In genomic region chr6:90350689-90351554, GRCh38 we compare ENCODE assay signal across 10 cellular contexts. TPM values are rescaled to one million over a fixed set of nuclear protein-coding genes. Genes with fewer than 3 reads are reported as not detected.
DNase-seq lines count a peak whose midpoint lies in the region; ATAC-seq, FAIRE-seq and TF ChIP-seq lines count a peak whose summit lies in the region.
"Had no signal": no experiment of that assay in that cellular context is flagged by ENCODE, and none has a peak within 500 bp of the region (broad histone marks: within the 10 kb centered on the region; RNA-seq: fewer than 3 reads in every experiment).

No MANE protein-coding gene starts in this region.

- in situ Hi-C loops in HepG2 (cut with HindIII; ENCODE audit: extremely low pct_ligation_motif_present, low pct_unique_long_range_greater_than_20kb): no loop called here

- H3K27me3 Mint-ChIP-seq in activated CD8-positive, alpha-beta T cell treated with anti-CD3 and anti-CD28 coated beads for 36 hours: no peaks in the 10 kb centered on the region
- H3K27me3 Mint-ChIP-seq in type B pancreatic cell: peaks cover 27% of the 10 kb centered on the region

- H4K20me1 ChIP-seq in BLaER1: no peaks in the 10 kb centered on the region
- no peaks in the 10 kb centered on the region for H4K20me1 ChIP-seq in HepG2 (ENCODE audit: insufficient read depth, low read length)

- POLR2A ChIA-PET in activated CD8-positive, alpha-beta T cell treated with anti-CD3 and anti-CD28 coated beads for 36 hours (lab: Charles Lee): interaction anchor here (0.9 to 1.6 kb wide), 5 partner anchors 9 to 107 kb away, joined by 3 to 5 read pairs (median 4); no protein-coding TSS in a partner anchor
- POLR2A ChIA-PET in HepG2 (lab: Yijun Ruan, JAX): no interaction called here

- peaks cover 6% of the 10 kb centered on the region for H3K36me3 Mint-ChIP-seq in activated CD8-positive, alpha-beta T cell treated with anti-CD3 and anti-CD28 coated beads for 36 hours (ENCODE audit: low read depth)
- H3K36me3 Mint-ChIP-seq in type B pancreatic cell: no peaks in the 10 kb centered on the region

- BruUV-seq in HepG2 (replicated peaks; lab: Mats Ljungman, UMichigan): no TSS peak

- FAIRE-seq in HepG2 (lab: Jason Lieb, UNC): no peak

- H3K9me3 ChIP-seq in BLaER1 (no peaks in the 10 kb centered on the region), HepG2 (ENCODE audit: low read length) (no peaks in the 10 kb centered on the region)
- H3K9me3 ChIP-seq: heart left ventricle had no signal

- H3K27ac ChIP-seq in BLaER1: peak overlapping the region; percentile 22; the same call in 1 of the 2 replicates
- H3K27ac ChIP-seq in HepG2 (ENCODE audit: extremely low read length, insufficient read depth, low read length): no peak overlapping the region
- H3K27ac ChIP-seq: brain microvascular endothelial cell, heart left ventricle had no signal

- H3K27me3 ChIP-seq in BLaER1: no peaks in the 10 kb centered on the region
- peaks cover 0 to 11% of the 10 kb centered on the region in 2 experiments; a peak in 3 of 5 replicates for H3K27me3 ChIP-seq in HepG2 (ENCODE audit: control insufficient read depth in 1 of 2, insufficient read depth in 2 of 2, low read length in 2 of 2)

- TF ChIP-seq EP300 in HepG2 (IDR thresholded peaks at IDR 0.05; ENCODE audit: low read depth in 2 of 2, low read length in 2 of 2): no peak
- no peak for TF ChIP-seq EP300 in HepG2 (CRISPR knock-in tag; IDR thresholded peaks at IDR 0.05; ENCODE audit: borderline replicate concordance)

- CTCF ChIA-PET in activated CD8-positive, alpha-beta T cell treated with anti-CD3 and anti-CD28 coated beads for 36 hours (lab: Charles Lee): interaction anchor here (0.9 to 1.6 kb wide), 4 partner anchors 10 to 128 kb away, joined by 3 to 5 read pairs (median 4); no protein-coding TSS in a partner anchor
- CTCF ChIA-PET in HepG2 (lab: Yijun Ruan, JAX; ENCODE audit: low intra/inter-chr PET ratio, low total read pairs): no interaction called here

- no peak overlapping the region for H3K9ac ChIP-seq in BLaER1
- no peak overlapping the region for H3K9ac ChIP-seq in HepG2 (ENCODE audit: insufficient read depth, low read depth, low read length)

- no peak for TF ChIP-seq CTCF in activated CD8-positive, alpha-beta T cell treated with anti-CD3 and anti-CD28 coated beads for 36 hours (IDR thresholded peaks at IDR 0.05)
- TF ChIP-seq CTCF in HepG2 (CRISPR knock-in tag; IDR thresholded peaks at IDR 0.05): no peak
- no peak for TF ChIP-seq CTCF in type B pancreatic cell (conservative IDR thresholded peaks at IDR 0.05)

- no peaks in the 10 kb centered on the region for H3K36me3 ChIP-seq in BLaER1
- no peaks in the 10 kb centered on the region for H3K36me3 ChIP-seq in HepG2 (replicated peaks in 1 of 2; ENCODE audit: control insufficient read depth in 1 of 2, insufficient read depth in 2 of 2, low read length in 2 of 2)
- H3K36me3 ChIP-seq: brain microvascular endothelial cell, heart left ventricle had no signal

- intact Hi-C loops in activated CD8-positive, alpha-beta T cell treated with anti-CD3 and anti-CD28 coated beads for 36 hours (cut with micrococcal nuclease): loop anchor here (5.0 kb wide), 1 partner anchor 46 kb away; no protein-coding TSS in a partner anchor
- intact Hi-C loops in HepG2 (cut with micrococcal nuclease; ENCODE audit: unreplicated experiment): no loop called here

- no peak overlapping the region for H2AFZ ChIP-seq in HepG2 (ENCODE audit: low read length)

- peak; percentile 74 for ATAC-seq in activated CD8-positive, alpha-beta T cell treated with anti-CD3 and anti-CD28 coated beads for 36 hours
- ATAC-seq in HepG2 (no peak), HG02852 (IDR thresholded peaks at IDR 0.05; ENCODE audit: unreplicated experiment) (no peak)

- peaks cover 5% of the 10 kb centered on the region for H3K9me3 Mint-ChIP-seq in activated CD8-positive, alpha-beta T cell treated with anti-CD3 and anti-CD28 coated beads for 36 hours
- no peaks in the 10 kb centered on the region for H3K9me3 Mint-ChIP-seq in type B pancreatic cell

- H3K4me1 ChIP-seq in BLaER1: peaks cover 14% of the 10 kb centered on the region; the same call in 1 of the 2 replicates
- H3K4me1 ChIP-seq in HepG2 (ENCODE audit: insufficient read depth, low read length): no peaks in the 10 kb centered on the region

- H3K4me3 ChIP-seq in BLaER1 (no peak overlapping the region), HepG2 (replicated peaks in 1 of 3; ENCODE audit: insufficient read depth in 1 of 3, low read depth in 2 of 3, low read length in 3 of 3) (no peak overlapping the region)
- H3K4me3 ChIP-seq: heart left ventricle had no signal

- peak overlapping the region; percentile 52 for H3K4me2 ChIP-seq in BLaER1
- H3K4me2 ChIP-seq in HepG2 (ENCODE audit: low read depth, low read length): no peak overlapping the region

- peak; percentile 94 for DNase-seq in NAMALWA (ENCODE audit: low spot score)
- DNase-seq in activated CD8-positive, alpha-beta T cell treated with anti-CD3 and anti-CD28 coated beads for 36 hours: peak; percentile 63
- DNase-seq in HepG2 (ENCODE audit: low spot score): no peak
- DNase-seq in type B pancreatic cell (ENCODE audit: extremely low spot score, unreplicated experiment): no peak
- no peak for DNase-seq in NCI-H1092 treated with DMSO at 0.1 percent for 48 hours (lab: John Stamatoyannopoulos, UW)
- DNase-seq in NCI-H2227 treated with DMSO at 0.1 percent for 48 hours (lab: John Stamatoyannopoulos, UW): no peak
- DNase-seq: brain microvascular endothelial cell had no signal

- H3K27ac Mint-ChIP-seq in activated CD8-positive, alpha-beta T cell treated with anti-CD3 and anti-CD28 coated beads for 36 hours: peak overlapping the region; percentile 93
- no peak overlapping the region for H3K27ac Mint-ChIP-seq in type B pancreatic cell

- peak overlapping the region; percentile 59 for H3K4me3 Mint-ChIP-seq in activated CD8-positive, alpha-beta T cell treated with anti-CD3 and anti-CD28 coated beads for 36 hours
- H3K4me3 Mint-ChIP-seq in type B pancreatic cell: no peak overlapping the region

- peaks cover 49% of the 10 kb centered on the region for H3K4me1 Mint-ChIP-seq in activated CD8-positive, alpha-beta T cell treated with anti-CD3 and anti-CD28 coated beads for 36 hours (ENCODE audit: low read depth)
- peaks cover 14% of the 10 kb centered on the region for H3K4me1 Mint-ChIP-seq in type B pancreatic cell (ENCODE audit: unreplicated experiment)

- TF ChIP-seq RAD21 in HepG2 (CRISPR knock-in tag; IDR thresholded peaks at IDR 0.05): no peak

- no peak for TF ChIP-seq POLR2A in HepG2 (IDR thresholded peaks at IDR 0.05; ENCODE audit: insufficient read depth in 1 of 2, low read depth in 2 of 2, low read length in 2 of 2)

- 12% methylated on average over 8 of the region's 8 CpGs for WGBS in HepG2 (ENCODE audit: low lambda C conversion rate)

- H3K79me2 ChIP-seq in HepG2 (ENCODE audit: insufficient read depth, low read length): no peaks in the 10 kb centered on the region

TF ChIP-seq in HepG2, 621 proteins besides CTCF, POLR2A, EP300 and RAD21:
- TF ChIP-seq ZC3H4 (CRISPR knock-in tag; IDR thresholded peaks at IDR 0.05; ENCODE audit: borderline replicate concordance) (no peak), ATF7 (IDR thresholded peaks at IDR 0.05) (0 out of 2 replicates have a peak, but pooled peaks have one; percentile 8), ATF7 (CRISPR knock-in tag; IDR thresholded peaks at IDR 0.05) (no peak)

RNA-seq across cellular contexts. Expression of gene BACH2, which starts 54.3 kb away (rescaled TPM):
- total RNA-seq in activated CD8-positive, alpha-beta T cell treated with anti-CD3 and anti-CD28 coated beads for 36 hours: 10 to 100 TPM; 60.7 to 66.9 TPM
- total RNA-seq in HepG2 (2016; rRNA removed; fragmentation: Illumina TruSeq; extraction: Trizol) (not detected in 2 replicates), type B pancreatic cell (ENCODE audit: low replicate concordance) (8.5 and 33.5 TPM in 2 replicates)
- total RNA-seq in HepG2 (2016; cell fraction: cytosol; rRNA removed; fragmentation: Illumina TruSeq; extraction: Trizol; ENCODE audit: low read depth): not detected in 2 replicates
- total RNA-seq in HepG2 (2016; cell fraction: insoluble cytoplasmic fraction; rRNA removed; fragmentation: Illumina TruSeq; extraction: Trizol): not detected in 2 replicates
- not detected in 2 replicates for total RNA-seq in HepG2 (2016; cell fraction: membrane; rRNA removed; fragmentation: Illumina TruSeq; extraction: Trizol)
- total RNA-seq in HepG2 (2016; cell fraction: nucleus; rRNA removed; fragmentation: Illumina TruSeq; extraction: Trizol): not detected in 2 replicates
- polyA plus RNA-seq in HepG2 (2011; rRNA removed): 0.01 TPM in 1 of 2 replicates, not detected in the other
- polyA plus RNA-seq in HepG2 (2011; cell fraction: cytosol; rRNA removed): 0.01 TPM in 1 of 2 replicates, not detected in the other
- 0.24 TPM in 1 of 2 replicates, not detected in the other for polyA plus RNA-seq in HepG2 (2011; cell fraction: nucleus; rRNA removed)
- 0.07 TPM in 1 of 2 replicates, not detected in the other for polyA plus RNA-seq in HepG2 (2012)
- not detected in 2 replicates for polyA plus RNA-seq in HepG2 (2016; cell fraction: cytosol; fragmentation: Illumina TruSeq; extraction: Trizol; ENCODE audit: low read depth)
- not detected in 2 replicates for polyA plus RNA-seq in HepG2 (2016; cell fraction: insoluble cytoplasmic fraction; fragmentation: Illumina TruSeq; extraction: Trizol; ENCODE audit: low read depth)
- not detected in 2 replicates for polyA plus RNA-seq in HepG2 (2016; cell fraction: membrane; fragmentation: Illumina TruSeq; extraction: Trizol; ENCODE audit: low read depth)
- polyA plus RNA-seq in HepG2 (2016; cell fraction: nucleus; fragmentation: Illumina TruSeq; extraction: Trizol; ENCODE audit: insufficient read depth, low read depth): not detected in 2 replicates
- polyA minus RNA-seq in HepG2 (2011; rRNA and poly(A)+ RNA removed; ENCODE audit: low replicate concordance): 0.02 TPM in 1 of 2 replicates, not detected in the other
- polyA minus RNA-seq in HepG2 (2011; cell fraction: cytosol; rRNA and poly(A)+ RNA removed): not detected in 2 replicates
- under 0.01 and 0.13 TPM in 2 replicates for polyA minus RNA-seq in HepG2 (2011; cell fraction: nucleus; rRNA and poly(A)+ RNA removed)

Comparison
In these comparisons a context has a peak if more than half of its experiments do, and no peak if none do; other contexts are left out.
1. DNase-seq: peak in NAMALWA (single experiment) and activated CD8-positive, alpha-beta T cell treated with anti-CD3 and anti-CD28 coated beads for 36 hours (single experiment); none in HepG2 (single experiment), type B pancreatic cell (single experiment), NCI-H1092 treated with DMSO at 0.1 percent for 48 hours (single experiment) and NCI-H2227 treated with DMSO at 0.1 percent for 48 hours (single experiment).